Comparison of ENCODE assay signal across 10 cellular contexts in the genomic region with DNA sequence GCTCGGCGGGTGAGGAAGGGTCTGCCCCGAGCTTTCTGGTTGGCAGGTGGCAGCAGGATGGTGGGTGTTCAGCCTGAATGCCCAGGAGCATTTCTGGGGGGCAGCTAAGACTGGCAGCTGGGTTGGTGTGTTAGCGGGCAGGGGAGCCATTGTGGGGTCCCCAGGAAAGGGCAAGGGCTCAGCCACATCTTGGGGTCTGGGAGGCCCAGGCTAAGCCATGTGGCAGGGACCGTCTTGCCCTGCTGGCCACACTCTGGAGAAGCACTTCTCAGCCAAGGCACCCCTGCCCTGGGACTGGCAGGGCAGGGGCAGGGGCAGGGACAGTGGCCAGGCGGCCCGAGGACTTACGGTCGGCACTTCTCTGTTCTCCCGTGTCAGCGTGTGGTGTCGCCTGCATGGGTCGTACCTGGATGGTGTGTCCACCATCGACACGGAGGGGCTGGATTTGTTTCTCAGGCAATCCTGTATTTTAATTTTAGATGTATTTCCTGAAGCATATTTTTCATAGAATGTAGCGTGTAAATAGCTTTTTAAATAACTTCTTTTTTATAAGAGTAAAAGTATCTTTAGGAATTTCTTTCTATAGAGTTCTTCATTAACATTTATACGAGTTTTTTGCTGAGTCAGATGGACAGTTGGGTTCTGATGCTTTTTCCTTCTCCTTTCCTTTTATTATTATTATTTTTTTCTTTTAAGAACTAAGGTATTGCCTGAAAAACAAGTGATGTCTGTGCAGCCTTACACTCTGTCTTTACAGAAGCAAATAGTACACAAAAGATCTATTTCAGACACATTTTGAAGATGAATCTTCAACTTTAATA.
DNase-seq lines count a peak whose midpoint lies in the region; ATAC-seq and TF ChIP-seq lines count a peak whose summit lies in the region.
"Had no signal": no experiment of that assay in that cellular context is flagged by ENCODE, and none has a peak within 500 bp of the region (broad histone marks: within the 10 kb centered on the region; RNA-seq: fewer than 3 reads in every experiment).

No MANE protein-coding gene starts in this region.

- DNase-seq in Daoy (ENCODE audit: low read depth) (peak; percentile 1), RWPE1 (ENCODE audit: low spot score) (no peak), esophagus muscularis mucosa (ENCODE audit: extremely low spot score) (peak; percentile 84), ovary (peak in 4 of 5 donors; percentile 5 to 29 (median 13)), DMS79 (lab: John Stamatoyannopoulos, UW) (no peak), HT-29 (ENCODE audit: low spot score) (no peak)
- DNase-seq: activated naive CD4-positive, alpha-beta T cell treated with anti-CD3 and anti-CD28 coated beads, Interleukin-2, amount 10 ng/mL, durations not matched to agents 7 days and 5 days; CD4-positive, alpha-beta memory T cell had no signal

- ATAC-seq in GM21360 (IDR thresholded peaks at IDR 0.05; ENCODE audit: unreplicated experiment) = no peak

- no peak for TF ChIP-seq POLR2A in esophagus muscularis mucosa (IDR thresholded peaks at IDR 0.05; ENCODE audit: low read depth)
- no peak for TF ChIP-seq POLR2A in ovary (IDR thresholded peaks at IDR 0.05)

- TF ChIP-seq EP300 in esophagus muscularis mucosa (IDR thresholded peaks at IDR 0.05) (no peak), ovary (IDR thresholded peaks at IDR 0.05) (no peak)

- POLR2A ChIA-PET in RWPE1 (lab: Yijun Ruan, JAX; ENCODE audit: low non-redundant PET) = no interaction called here

- H3K27ac ChIP-seq in RWPE1 (0 out of 2 replicates have a peak overlapping the region, but pooled peaks have one; percentile 11), esophagus muscularis mucosa (replicated peaks in 1 of 4) (no peak overlapping the region), ovary (no peak overlapping the region)
- H3K27ac ChIP-seq: SJSA1 had no signal

- TF ChIP-seq CTCF in RWPE1 (conservative IDR thresholded peaks at IDR 0.05; ENCODE audit: low read depth) (no peak), esophagus muscularis mucosa (IDR thresholded peaks at IDR 0.05) (no peak), ovary (IDR thresholded peaks at IDR 0.05) (no peak)

- WGBS in esophagus muscularis mucosa = 85% methylated on average over 13 of the region's 17 CpGs
- 81 to 88% (median 85%) methylated on average over 17 of the region's 17 CpGs for WGBS in ovary, 3 donors

- peaks cover 45 to 63% (median 53%) of the 10 kb centered on the region in 4 donors for H3K36me3 ChIP-seq in esophagus muscularis mucosa
- H3K36me3 ChIP-seq in ovary = no peaks in the 10 kb centered on the region

- H3K4me3 ChIP-seq in esophagus muscularis mucosa (no peak overlapping the region), ovary (no peak overlapping the region)
- H3K4me3 ChIP-seq: SJSA1 had no signal

- H3K4me1 ChIP-seq in esophagus muscularis mucosa (peaks cover 0 to 8% (median 5%) of the 10 kb centered on the region in 4 donors), ovary (ENCODE audit: insufficient read depth) (no peaks in the 10 kb centered on the region)
- H3K4me1 ChIP-seq: SJSA1 had no signal

- H3K9me3 ChIP-seq in esophagus muscularis mucosa (no peaks in the 10 kb centered on the region), ovary (no peaks in the 10 kb centered on the region)
- H3K9me3 ChIP-seq: SJSA1 had no signal

- H3K27me3 ChIP-seq in esophagus muscularis mucosa (peaks cover 0 to 9% (median 0%) of the 10 kb centered on the region in 4 donors), ovary (no peaks in the 10 kb centered on the region)
- H3K27me3 ChIP-seq: SJSA1 had no signal

- intact Hi-C loops in esophagus muscularis mucosa (cut with DNase I) = no loop called here
- intact Hi-C loops in ovary (cut with DNase I) = no loop called here

- CTCF ChIA-PET in RWPE1 (lab: Yijun Ruan, JAX) = interaction anchor here (0.7 to 0.8 kb wide), 2 partner anchors 284 to 1572 kb away, joined by 3 to 4 read pairs; no protein-coding TSS in a partner anchor

Comparison
In these comparisons a context has a peak if more than half of its experiments do, and no peak if none do; other contexts are left out.
1. DNase-seq: peak in Daoy (single experiment), esophagus muscularis mucosa (single experiment) and ovary (4 of 5); none in RWPE1 (single experiment), DMS79 (single experiment) and HT-29 (single experiment).